10 cellular contexts compared by ENCODE assay signal in the genomic region with DNA sequence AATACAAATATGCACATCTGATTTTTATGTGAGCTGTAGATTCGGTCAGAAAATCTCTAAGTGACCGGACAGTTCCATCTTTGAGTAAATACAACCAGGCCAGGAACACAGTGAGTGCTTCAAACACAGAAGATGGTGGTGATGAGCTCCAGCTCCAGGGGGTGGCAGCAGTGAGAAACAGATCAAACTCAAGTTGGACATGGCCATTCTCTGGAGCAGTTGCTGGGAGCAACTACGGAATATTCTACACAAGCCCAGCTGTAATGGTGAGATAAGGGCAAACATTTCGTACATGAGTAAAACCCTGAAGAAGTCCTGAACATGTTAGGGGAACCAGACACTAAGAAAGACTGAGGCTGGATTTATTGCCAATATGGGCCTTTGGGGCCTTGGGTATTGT.
DNase-seq lines count a peak whose midpoint lies in the region; ATAC-seq, FAIRE-seq and TF ChIP-seq lines count a peak whose summit lies in the region.
"Had no signal": no experiment of that assay in that cellular context is flagged by ENCODE, and none has a peak within 500 bp of the region (broad histone marks: within the 10 kb centered on the region; RNA-seq: fewer than 3 reads in every experiment).

No MANE protein-coding gene starts in this region.

- H2BK12ac ChIP-seq in H1 (ENCODE audit: low read depth, low read length): no peak overlapping the region

- no peak overlapping the region for H3K4me3 Mint-ChIP-seq in activated naive CD4-positive, alpha-beta T cell treated with anti-CD3 and anti-CD28 coated beads for 36 hours
- H3K4me3 Mint-ChIP-seq in type B pancreatic cell: no peak overlapping the region

- intact Hi-C loops in activated naive CD4-positive, alpha-beta T cell treated with anti-CD3 and anti-CD28 coated beads for 36 hours (cut with micrococcal nuclease): loop anchor here (10.0 kb wide), 1 partner anchor 348 kb away; no protein-coding TSS in a partner anchor

- no peaks in the 10 kb centered on the region for H3K36me3 Mint-ChIP-seq in activated naive CD4-positive, alpha-beta T cell treated with anti-CD3 and anti-CD28 coated beads for 36 hours (ENCODE audit: low read depth)
- no peaks in the 10 kb centered on the region for H3K36me3 Mint-ChIP-seq in type B pancreatic cell

- H3K9me3 ChIP-seq in H1 (ENCODE audit: insufficient read depth in 2 of 2, low read depth in 1 of 2, low read length in 1 of 2) (no peaks in the 10 kb centered on the region), small intestine (ENCODE audit: control insufficient read depth, low read depth) (no peaks in the 10 kb centered on the region)
- H3K9me3 ChIP-seq: tibial nerve had no signal

- H3K23ac ChIP-seq in H1 (ENCODE audit: insufficient read length): no peak overlapping the region

- no peak for TF ChIP-seq POLR2A in H1 (IDR thresholded peaks at IDR 0.05; ENCODE audit: control extremely low read depth in 1 of 2, low read depth in 2 of 2, low read length in 2 of 2)

- H4K5ac ChIP-seq in H1 (ENCODE audit: insufficient read length, low read depth, low read length): no peak overlapping the region

- POLR2A ChIA-PET in H1 (lab: Charles Lee; ENCODE audit: partially characterized antibody): no interaction called here

- H3K79me2 ChIP-seq in H1 (ENCODE audit: control insufficient read depth in 1 of 2, insufficient read depth in 2 of 2, low read length in 2 of 2): no peaks in the 10 kb centered on the region

- no peak overlapping the region for H4K8ac ChIP-seq in H1 (ENCODE audit: extremely low read depth, insufficient read depth, low read length)

- H2BK15ac ChIP-seq in H1 (ENCODE audit: low read length): no peak overlapping the region

- TF ChIP-seq CTCF in H1 (IDR thresholded peaks at IDR 0.05; ENCODE audit: control extremely low read depth in 1 of 3, insufficient read depth in 1 of 3, low read depth in 1 of 3, low read length in 3 of 3): peak; percentile 63 to 75 (median 66)
- peak; percentile 54 for TF ChIP-seq CTCF in type B pancreatic cell (conservative IDR thresholded peaks at IDR 0.05)

- no peak overlapping the region for H3K4me2 ChIP-seq in H1 (ENCODE audit: insufficient read depth in 1 of 2, low read depth in 2 of 2, low read length in 2 of 2)

- H4K20me1 ChIP-seq in H1 (replicated peaks in 1 of 2; ENCODE audit: control insufficient read depth in 1 of 2, insufficient read depth in 2 of 2, low read length in 2 of 2): no peaks in the 10 kb centered on the region

- H3K27ac Mint-ChIP-seq in activated naive CD4-positive, alpha-beta T cell treated with anti-CD3 and anti-CD28 coated beads for 36 hours: no peak overlapping the region
- H3K27ac Mint-ChIP-seq in type B pancreatic cell: no peak overlapping the region

- H3K23me2 ChIP-seq in H1 (ENCODE audit: low read depth, low read length): no peaks in the 10 kb centered on the region

- no peak overlapping the region for H3K56ac ChIP-seq in H1 (replicated peaks; ENCODE audit: insufficient read length, low read depth, low read length)

- peaks cover 8% of the 10 kb centered on the region for H3K27me3 Mint-ChIP-seq in activated naive CD4-positive, alpha-beta T cell treated with anti-CD3 and anti-CD28 coated beads for 36 hours (ENCODE audit: low read depth)
- H3K27me3 Mint-ChIP-seq in type B pancreatic cell: peaks cover 8% of the 10 kb centered on the region

- 73% methylated on average over 4 of the region's 4 CpGs; no CpG with 5 or more reads in 1 of the 2 experiments for WGBS in H1 (ENCODE audit: extremely low coverage in 1 of 2, insufficient coverage in 1 of 2, insufficient read length in 1 of 2, insufficient replicate concordance in 2 of 2, low coverage in 1 of 2, low lambda C conversion rate in 2 of 2, missing lambda C conversion rate in 1 of 2), 2 experiments
- WGBS in small intestine, 3 donors: 68 to 75% (median 71%) methylated on average over 4 of the region's 4 CpGs

- no peak overlapping the region for H2AK5ac ChIP-seq in H1 (ENCODE audit: low read depth, low read length)

- no peak for ATAC-seq in GM18870 (IDR thresholded peaks at IDR 0.05; ENCODE audit: unreplicated experiment)

- no peak overlapping the region for H3K14ac ChIP-seq in H1 (ENCODE audit: insufficient read length)

- H3K4ac ChIP-seq in H1 (replicated peaks; ENCODE audit: insufficient read length, low read depth, low read length): no peak overlapping the region

- no peak overlapping the region for H3K18ac ChIP-seq in H1 (ENCODE audit: extremely low read depth, low read length)

- H2BK5ac ChIP-seq in H1 (ENCODE audit: low read depth, low read length): no peak overlapping the region

- no peaks in the 10 kb centered on the region for H3K9me3 Mint-ChIP-seq in activated naive CD4-positive, alpha-beta T cell treated with anti-CD3 and anti-CD28 coated beads for 36 hours
- no peaks in the 10 kb centered on the region for H3K9me3 Mint-ChIP-seq in type B pancreatic cell

- H3K79me1 ChIP-seq in H1 (ENCODE audit: low read depth, low read length): no peaks in the 10 kb centered on the region

- H3K27me3 ChIP-seq in H1 (replicated peaks in 1 of 4; ENCODE audit: control insufficient read depth in 3 of 4, extremely low read depth in 1 of 4, insufficient read depth in 3 of 4, low read length in 3 of 4) (no peaks in the 10 kb centered on the region; a peak in 1 of 7 replicates), small intestine (ENCODE audit: control insufficient read depth in 2 of 2, insufficient read depth in 2 of 2, low read length in 2 of 2) (no peaks in the 10 kb centered on the region)
- H3K27me3 ChIP-seq: tibial nerve had no signal

- H3K9ac ChIP-seq in H1 (replicated peaks in 1 of 4; ENCODE audit: extremely low read depth in 1 of 4, low read depth in 3 of 4, low read length in 3 of 4): no peak overlapping the region

- no peak overlapping the region for H2BK20ac ChIP-seq in H1 (ENCODE audit: low read length)

- H3K4me3 ChIP-seq in H1 (ENCODE audit: extremely low read depth in 1 of 4, insufficient read depth in 2 of 4, low read depth in 3 of 4, low read length in 4 of 4): no peak overlapping the region
- H3K4me3 ChIP-seq in small intestine (ENCODE audit: low read depth in 1 of 2, low read length in 2 of 2): no peak overlapping the region
- H3K4me3 ChIP-seq: tibial nerve had no signal

- H3K4me1 ChIP-seq in H1 (replicated peaks in 1 of 4; ENCODE audit: control insufficient read depth in 3 of 4, insufficient read depth in 4 of 4, low read length in 3 of 4) (peaks cover 0 to 8% (median 3%) of the 10 kb centered on the region in 4 experiments; a peak in 2 of 7 replicates), small intestine (ENCODE audit: control insufficient read depth in 2 of 2, insufficient read depth in 1 of 2, low read depth in 1 of 2, low read length in 1 of 2) (no peaks in the 10 kb centered on the region)
- H3K4me1 ChIP-seq: tibial nerve had no signal

- H2BK120ac ChIP-seq in H1 (replicated peaks; ENCODE audit: low read depth, low read length): no peak overlapping the region

- peak; percentile 86 for FAIRE-seq in H1 (lab: Jason Lieb, UNC)
- FAIRE-seq in small intestine (lab: Jason Lieb, UNC): no peak
- FAIRE-seq: RCC 7860 had no signal

- peak; percentile 65 to 72 for TF ChIP-seq RAD21 in H1 (IDR thresholded peaks at IDR 0.05 in 1 of 2, conservative IDR thresholded peaks at IDR 0.05 in 1 of 2; ENCODE audit: low read depth in 2 of 2, low read length in 2 of 2)

- CTCF ChIA-PET in activated naive CD4-positive, alpha-beta T cell treated with anti-CD3 and anti-CD28 coated beads for 36 hours (lab: Charles Lee): no interaction called here
- CTCF ChIA-PET in H1 (lab: Charles Lee; ENCODE audit: partially characterized antibody): interaction anchor here (0.6 to 2.8 kb wide), 28 partner anchors 8 to 1331 kb away, joined by 3 to 23 read pairs (median 4); no protein-coding TSS in a partner anchor

- no peaks in the 10 kb centered on the region for H3K36me3 ChIP-seq in H1 (ENCODE audit: control insufficient read depth in 2 of 4, insufficient read depth in 4 of 4, low read length in 3 of 4)
- H3K36me3 ChIP-seq in small intestine (ENCODE audit: control insufficient read depth in 2 of 2, insufficient read depth in 2 of 2, low read length in 2 of 2): no peaks in the 10 kb centered on the region
- H3K36me3 ChIP-seq: tibial nerve had no signal

- H4K91ac ChIP-seq in H1 (replicated peaks; ENCODE audit: insufficient read length, low read length): no peak overlapping the region

- DNase-seq in activated naive CD4-positive, alpha-beta T cell treated with anti-CD3 and anti-CD28 coated beads for 36 hours: peak; percentile 19
- no peak for DNase-seq in activated naive CD4-positive, alpha-beta T cell (lab: John Stamatoyannopoulos, UW)
- DNase-seq in NCI-H69 (lab: John Stamatoyannopoulos, UW): peak; percentile 60
- peak; percentile 25 to 69 for DNase-seq in H1 (ENCODE audit: low read depth in 1 of 2, low spot score in 2 of 2)
- DNase-seq in type B pancreatic cell (ENCODE audit: extremely low spot score, unreplicated experiment): no peak
- no peak for DNase-seq in small intestine
- DNase-seq in activated CD4-positive, alpha-beta T cell treated with anti-CD3 and anti-CD28 coated beads, Interleukin-2, amount 50 U/mL, for 4 hours: no peak

- H3K27ac ChIP-seq in H1 (ENCODE audit: low read depth, low read length): no peak overlapping the region
- H3K27ac ChIP-seq in small intestine (ENCODE audit: low read depth in 1 of 2, low read length in 1 of 2): no peak overlapping the region
- H3K27ac ChIP-seq: tibial nerve had no signal

- no peak for TF ChIP-seq EP300 in H1 (IDR thresholded peaks at IDR 0.05; ENCODE audit: borderline replicate concordance in 1 of 2, low read depth in 2 of 2, low read length in 2 of 2)

- H2AFZ ChIP-seq in H1 (ENCODE audit: low read length): no peak overlapping the region

- H3K4me1 Mint-ChIP-seq in activated naive CD4-positive, alpha-beta T cell treated with anti-CD3 and anti-CD28 coated beads for 36 hours (ENCODE audit: low read depth): no peaks in the 10 kb centered on the region
- H3K4me1 Mint-ChIP-seq in type B pancreatic cell (ENCODE audit: unreplicated experiment): no peaks in the 10 kb centered on the region

TF ChIP-seq in H1, 55 proteins besides CTCF, POLR2A, EP300 and RAD21:
- TF ChIP-seq CTBP2 (IDR thresholded peaks at IDR 0.05; ENCODE audit: borderline replicate concordance, insufficient read depth, insufficient read length, low read length) (no peak), CBX8 (IDR thresholded peaks at IDR 0.05; ENCODE audit: borderline replicate concordance, low read depth, low read length) (no peak), JUN (IDR thresholded peaks at IDR 0.05; ENCODE audit: low read depth, low read length) (no peak)
TF ChIP-seq in H1: peak in this region for 0.

Comparison
In these comparisons a context has a peak if more than half of its experiments do, and no peak if none do; other contexts are left out.
1. DNase-seq: peak in activated naive CD4-positive, alpha-beta T cell treated with anti-CD3 and anti-CD28 coated beads for 36 hours (single experiment), NCI-H69 (single experiment) and H1 (2 of 2); none in activated naive CD4-positive, alpha-beta T cell (0 of 4), type B pancreatic cell (single experiment), small intestine (single experiment) and activated CD4-positive, alpha-beta T cell treated with anti-CD3 and anti-CD28 coated beads, Interleukin-2, amount 50 U/mL, for 4 hours (0 of 2).